Comparison of ENCODE assay signal across 15 cellular contexts in the genomic region with DNA sequence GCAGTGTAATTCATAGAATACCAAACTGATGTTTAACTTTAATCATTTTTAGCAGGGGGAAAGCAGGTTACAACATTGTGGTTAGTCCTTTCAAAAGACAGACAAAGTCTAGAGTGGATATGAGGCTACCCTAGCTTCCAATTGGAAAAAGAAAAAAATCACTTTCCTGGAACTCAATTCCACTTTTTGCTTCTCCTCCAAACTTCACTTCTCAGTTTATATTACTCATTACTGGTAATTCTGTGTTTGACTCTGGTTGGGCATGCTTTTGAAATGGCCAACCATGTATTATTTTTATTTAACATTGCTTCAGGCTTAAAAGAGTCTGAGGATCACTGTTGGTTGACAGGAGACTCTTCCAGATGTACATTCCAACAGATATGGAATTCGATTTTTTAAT.
DNase-seq lines count a peak whose midpoint lies in the region; ATAC-seq, FAIRE-seq and TF ChIP-seq lines count a peak whose summit lies in the region.
"Had no signal": no experiment of that assay in that cellular context is flagged by ENCODE, and none has a peak within 500 bp of the region (broad histone marks: within the 10 kb centered on the region; RNA-seq: fewer than 3 reads in every experiment).

No MANE protein-coding gene starts in this region.

- TF ChIP-seq POLR2A in breast epithelium (IDR thresholded peaks at IDR 0.05) (no peak), upper lobe of left lung (IDR thresholded peaks at IDR 0.05) (no peak)

- POLR2A ChIA-PET in MCF 10A (lab: Yijun Ruan, JAX), result interaction anchor here (2.6 kb wide), 1 partner anchor 86 kb away, joined by 11 read pairs; no protein-coding TSS in a partner anchor

- H3K4me1 Mint-ChIP-seq in MCF 10A (ENCODE audit: insufficient read depth, unreplicated experiment) (peaks cover 18% of the 10 kb centered on the region), astrocyte (ENCODE audit: low read depth, unreplicated experiment) (peaks cover 20% of the 10 kb centered on the region), immature natural killer cell (peaks cover 76 to 99% of the 10 kb centered on the region in 2 donors)
- H3K4me1 Mint-ChIP-seq: neural crest cell had no signal

- no peaks in the 10 kb centered on the region for H3K4me1 ChIP-seq in breast epithelium
- H3K4me1 ChIP-seq in astrocyte (ENCODE audit: insufficient read depth, low read length), result no peaks in the 10 kb centered on the region
- peaks cover 5 to 12% (median 6%) of the 10 kb centered on the region in 4 donors for H3K4me1 ChIP-seq in upper lobe of left lung
- no peaks in the 10 kb centered on the region for H3K4me1 ChIP-seq in MM.1S (ENCODE audit: low read length)

- H3K79me2 ChIP-seq in astrocyte (ENCODE audit: insufficient read depth, low read length) (no peaks in the 10 kb centered on the region), MM.1S (ENCODE audit: low read length) (no peaks in the 10 kb centered on the region)

- no peaks in the 10 kb centered on the region for H3F3A ChIP-seq in MM.1S (ENCODE audit: insufficient read depth, low read length)

- peak overlapping the region in 1 of 2 donors; percentile 54 for H3K27ac ChIP-seq in breast epithelium
- H3K27ac ChIP-seq in astrocyte (ENCODE audit: low read depth, low read length), result no peak overlapping the region
- peak overlapping the region; percentile 26 to 61 (median 42) for H3K27ac ChIP-seq in upper lobe of left lung
- no peak overlapping the region for H3K27ac ChIP-seq in MM.1S (ENCODE audit: low read length)

- H3K9me2 ChIP-seq in MM.1S (replicated peaks; ENCODE audit: insufficient read depth, low read length), result no peaks in the 10 kb centered on the region

- H3K27me3 Mint-ChIP-seq in MCF 10A (ENCODE audit: insufficient read depth, unreplicated experiment) (no peaks in the 10 kb centered on the region), astrocyte (ENCODE audit: low read depth, unreplicated experiment) (no peaks in the 10 kb centered on the region), immature natural killer cell (ENCODE audit: low read depth in 3 of 3) (no peaks in the 10 kb centered on the region)
- H3K27me3 Mint-ChIP-seq: activated CD4-positive, alpha-beta memory T cell treated with anti-CD3 and anti-CD28 coated beads for 36 hours had no signal

- WGBS in upper lobe of left lung, 2 donors, result 64 to 66% methylated on average over 1 of the region's 1 CpG

- H2AFZ ChIP-seq in astrocyte (ENCODE audit: low read depth, low read length) (no peak overlapping the region), MM.1S (ENCODE audit: low read length) (no peak overlapping the region)

- no peak overlapping the region for H3K4me2 ChIP-seq in astrocyte (ENCODE audit: low read length)
- no peak overlapping the region for H3K4me2 ChIP-seq in MM.1S (ENCODE audit: low read depth, low read length)

- BruUV-seq in MCF 10A (replicated peaks; lab: Mats Ljungman, UMichigan), result no TSS peak

- peaks cover 0 to 8% of the 10 kb centered on the region in 2 donors for H3K9me3 ChIP-seq in breast epithelium
- H3K9me3 ChIP-seq in astrocyte (ENCODE audit: insufficient read depth, low read depth, low read length), result peaks cover under 1% of the 10 kb centered on the region
- H3K9me3 ChIP-seq in upper lobe of left lung, result peaks cover 0 to 3% (median 0%) of the 10 kb centered on the region in 4 donors
- no peaks in the 10 kb centered on the region for H3K9me3 ChIP-seq in MM.1S (replicated peaks; ENCODE audit: insufficient read depth, low read length)

- DNase-seq in MCF 10A (ENCODE audit: unreplicated experiment) (peak; percentile 13), breast epithelium (ENCODE audit: low spot score in 2 of 2) (no peak), astrocyte (ENCODE audit: low read depth) (peak; percentile 90), immature natural killer cell (no peak), upper lobe of left lung (no peak), MM.1S (no peak), NCI-H524 treated with DMSO at 0.1 percent for 48 hours (lab: John Stamatoyannopoulos, UW) (no peak), NCI-H2171 (lab: John Stamatoyannopoulos, UW) (no peak)
- DNase-seq: activated CD4-positive, alpha-beta memory T cell treated with anti-CD3 and anti-CD28 coated beads for 36 hours; activated naive CD4-positive, alpha-beta T cell treated with anti-CD3 and anti-CD28 coated beads, Interleukin-2, amount 50 U/mL, for 16 hours; NCI-H1048; NCI-H510A treated with DMSO at 0.1 percent for 48 hours; stimulated activated naive CD4-positive, alpha-beta T cell treated with Interleukin-2 at 50 U/mL for 16 hours had no signal

- CTCF ChIA-PET in MCF 10A (lab: Yijun Ruan, JAX), result no interaction called here

- H3K27me3 ChIP-seq in breast epithelium (no peaks in the 10 kb centered on the region), astrocyte (ENCODE audit: insufficient read depth, low read length) (no peaks in the 10 kb centered on the region), upper lobe of left lung (no peaks in the 10 kb centered on the region), MM.1S (replicated peaks; ENCODE audit: insufficient read depth, low read length) (no peaks in the 10 kb centered on the region)

- ATAC-seq in upper lobe of left lung (ENCODE audit: low FRiP score in 2 of 2), result peak in 1 of 2 donors; percentile 63

- intact Hi-C loops in MCF 10A (cut with micrococcal nuclease) (no loop called here), breast epithelium (cut with DNase I; ENCODE audit: low total_unique reads) (no loop called here)

- TF ChIP-seq EP300 in upper lobe of left lung (IDR thresholded peaks at IDR 0.05), result no peak

- TF ChIP-seq CTCF in MCF 10A (IDR thresholded peaks at IDR 0.05; ENCODE audit: unreplicated experiment) (no peak), breast epithelium (IDR thresholded peaks at IDR 0.05) (no peak), astrocyte (IDR thresholded peaks at IDR 0.05; ENCODE audit: insufficient read depth, low read depth, low read length) (no peak), upper lobe of left lung (IDR thresholded peaks at IDR 0.05) (no peak), MM.1S (IDR thresholded peaks at IDR 0.05; ENCODE audit: low read length) (no peak)

- no peaks in the 10 kb centered on the region for H4K20me1 ChIP-seq in astrocyte (ENCODE audit: insufficient read depth, low read length)
- no peaks in the 10 kb centered on the region for H4K20me1 ChIP-seq in MM.1S (ENCODE audit: insufficient read depth, low read length)

- H3K9me3 Mint-ChIP-seq in MCF 10A (ENCODE audit: unreplicated experiment) (no peaks in the 10 kb centered on the region), astrocyte (ENCODE audit: unreplicated experiment) (peaks cover 5% of the 10 kb centered on the region), immature natural killer cell (no peaks in the 10 kb centered on the region)

- H3K27ac Mint-ChIP-seq in MCF 10A (ENCODE audit: low read depth, unreplicated experiment) (no peak overlapping the region), astrocyte (ENCODE audit: unreplicated experiment) (no peak overlapping the region), immature natural killer cell (peak overlapping the region in 4 of 6 donors; percentile 19 to 48 (median 22))
- H3K27ac Mint-ChIP-seq: activated CD4-positive, alpha-beta memory T cell treated with anti-CD3 and anti-CD28 coated beads for 36 hours had no signal

- no peak overlapping the region for H3K9ac ChIP-seq in astrocyte (ENCODE audit: low read length)
- no peak overlapping the region for H3K9ac ChIP-seq in MM.1S (ENCODE audit: low read length)

- H3K4me3 Mint-ChIP-seq in MCF 10A (ENCODE audit: unreplicated experiment) (no peak overlapping the region), astrocyte (ENCODE audit: unreplicated experiment) (no peak overlapping the region), immature natural killer cell (no peak overlapping the region)
- H3K4me3 Mint-ChIP-seq: activated CD4-positive, alpha-beta memory T cell treated with anti-CD3 and anti-CD28 coated beads for 36 hours; neural crest cell had no signal

- peak; percentile 89 for FAIRE-seq in astrocyte (lab: Jason Lieb, UNC)
- FAIRE-seq: A204.1 had no signal

- H3K4me3 ChIP-seq in breast epithelium (no peak overlapping the region), astrocyte (ENCODE audit: insufficient read depth, low read depth, low read length) (no peak overlapping the region), upper lobe of left lung (no peak overlapping the region), MM.1S (ENCODE audit: low read length) (no peak overlapping the region)

- H3K36me3 ChIP-seq in breast epithelium (no peaks in the 10 kb centered on the region), astrocyte (ENCODE audit: insufficient read depth, low read length) (no peaks in the 10 kb centered on the region), upper lobe of left lung (no peaks in the 10 kb centered on the region), MM.1S (replicated peaks; ENCODE audit: insufficient read depth, low read length) (no peaks in the 10 kb centered on the region)

- no peaks in the 10 kb centered on the region for H3K36me3 Mint-ChIP-seq in MCF 10A (ENCODE audit: insufficient read depth, unreplicated experiment)
- H3K36me3 Mint-ChIP-seq in astrocyte (ENCODE audit: low read depth, unreplicated experiment), result no peaks in the 10 kb centered on the region
- peaks cover under 1 to 12% (median under 1%) of the 10 kb centered on the region in 3 donors for H3K36me3 Mint-ChIP-seq in immature natural killer cell

Comparison
In these comparisons a context has a peak if more than half of its experiments do, and no peak if none do; other contexts are left out.
1. DNase-seq: peak in MCF 10A (single experiment) and astrocyte (single experiment); none in breast epithelium (0 of 2), immature natural killer cell (0 of 3), upper lobe of left lung (0 of 2), MM.1S (single experiment), NCI-H524 treated with DMSO at 0.1 percent for 48 hours (single experiment) and NCI-H2171 (single experiment).
2. H3K27ac Mint-ChIP-seq: peak in immature natural killer cell (4 of 6); none in MCF 10A (single experiment) and astrocyte (single experiment).
3. H3K27ac ChIP-seq: peak in upper lobe of left lung (4 of 4); none in astrocyte (single experiment) and MM.1S (single experiment).